8 cellular contexts compared by ENCODE assay signal in genomic region chr2:43225788-43226557, GRCh38. TPM values are rescaled to one million over a fixed set of nuclear protein-coding genes. Genes with fewer than 3 reads are reported as not detected.
DNase-seq lines count a peak whose midpoint lies in the region; ATAC-seq, FAIRE-seq and TF ChIP-seq lines count a peak whose summit lies in the region.

No MANE protein-coding gene starts in this region.

- peaks cover 33% of the 10 kb centered on the region for H3K4me1 Mint-ChIP-seq in T-helper 2 cell treated with Interferon-gamma antibody and Interleukin-4, amounts not matched to agents 5 μg/mL and 100 μg/mL, for 36 hours (ENCODE audit: low read depth)

- peaks cover 69% of the 10 kb centered on the region for H3K79me2 ChIP-seq in GM12878 (ENCODE audit: control insufficient read depth, insufficient read depth, low read length)

- peak overlapping the region; percentile 99 for H3K4me2 ChIP-seq in GM12878 (ENCODE audit: control insufficient read depth, insufficient read depth)
- H3K4me2 ChIP-seq in skeletal muscle satellite cell (ENCODE audit: low read length): peak overlapping the region; percentile 81

- H3K9me3 Mint-ChIP-seq in T-helper 2 cell treated with Interferon-gamma antibody and Interleukin-4, amounts not matched to agents 5 μg/mL and 100 μg/mL, for 36 hours: no peaks in the 10 kb centered on the region

- under 1% methylated on average over 56 of the region's 80 CpGs for WGBS in GM12878 (ENCODE audit: insufficient coverage, insufficient replicate concordance, low lambda C conversion rate, missing lambda C conversion rate)

- H3K4me3 ChIP-seq in GM12878 (peak overlapping the region; percentile 81), iPS-11a (ENCODE audit: low read depth, low read length) (peak overlapping the region; percentile 84), skeletal muscle satellite cell (ENCODE audit: low read length) (peak overlapping the region; percentile 97)

- no peaks in the 10 kb centered on the region for H4K20me1 ChIP-seq in GM12878 (ENCODE audit: control insufficient read depth, insufficient read depth)

- H3K36me3 ChIP-seq in GM12878 (ENCODE audit: control insufficient read depth in 2 of 2, insufficient read depth in 2 of 2, low read length in 1 of 2) (peaks cover 0 to 3% of the 10 kb centered on the region in 2 experiments; a peak in 3 of 4 replicates), skeletal muscle satellite cell (ENCODE audit: insufficient read depth, low read length) (peaks cover 45% of the 10 kb centered on the region)

- no peak for TF ChIP-seq EP300 in GM12878 (IDR thresholded peaks at IDR 0.05; ENCODE audit: borderline replicate concordance in 1 of 2, control insufficient read depth in 1 of 2, low read depth in 2 of 2, low read length in 2 of 2)

- intact Hi-C loops in GM12878 (cut with micrococcal nuclease; ENCODE audit: unreplicated experiment): loop anchor here (1.0 to 10.0 kb wide), 8 partner anchors 161 to 414 kb away; no protein-coding TSS in a partner anchor

- CTCF ChIA-PET in GM12878 (lab: Yijun Ruan, JAX): interaction anchor here (1.1 to 5.2 kb wide), 13 partner anchors 11 to 351 kb away, joined by 3 to 132 read pairs (median 5); no protein-coding TSS in a partner anchor

- H3K4me1 ChIP-seq in GM12878 (ENCODE audit: control insufficient read depth, insufficient read depth, low read length): peaks cover 27% of the 10 kb centered on the region
- H3K4me1 ChIP-seq in skeletal muscle satellite cell (ENCODE audit: control insufficient read depth, insufficient read depth, low read length): peaks cover 29% of the 10 kb centered on the region

- peak overlapping the region; percentile 89 for H3K4me3 Mint-ChIP-seq in T-helper 2 cell treated with Interferon-gamma antibody and Interleukin-4, amounts not matched to agents 5 μg/mL and 100 μg/mL, for 36 hours

- no peaks in the 10 kb centered on the region for H3K27me3 Mint-ChIP-seq in T-helper 2 cell treated with Interferon-gamma antibody and Interleukin-4, amounts not matched to agents 5 μg/mL and 100 μg/mL, for 36 hours (ENCODE audit: low read depth)

- H2AFZ ChIP-seq in GM12878 (ENCODE audit: control insufficient read depth, low read depth, low read length): peak overlapping the region; percentile 38; the same call in 1 of the 2 replicates

- RAD21 ChIA-PET in GM12878 (lab: Charles Lee; ENCODE audit: unreplicated experiment): interaction anchor here (0.7 to 6.8 kb wide), 24 partner anchors 8 to 340 kb away, joined by 3 to 151 read pairs (median 17); no protein-coding TSS in a partner anchor

- H3K9me3 ChIP-seq in GM12878 (replicated peaks; ENCODE audit: control insufficient read depth, insufficient read depth, low read length): no peaks in the 10 kb centered on the region
- no peaks in the 10 kb centered on the region for H3K9me3 ChIP-seq in skeletal muscle satellite cell (replicated peaks; ENCODE audit: low read length)

- BruUV-seq in GM12878 (replicated peaks; lab: Mats Ljungman, UMichigan): no TSS peak

- H3K36me3 Mint-ChIP-seq in T-helper 2 cell treated with Interferon-gamma antibody and Interleukin-4, amounts not matched to agents 5 μg/mL and 100 μg/mL, for 36 hours (ENCODE audit: low read depth): peaks cover 47% of the 10 kb centered on the region

- H3K27ac ChIP-seq in GM12878 (ENCODE audit: control insufficient read depth, insufficient read depth): peak overlapping the region; percentile 97

- no peak for TF ChIP-seq POLR2A in GM12878 (IDR thresholded peaks at IDR 0.05; ENCODE audit: low read depth, low read length)

- TF ChIP-seq RAD21 in GM12878 (IDR thresholded peaks at IDR 0.05; ENCODE audit: insufficient read depth, low read depth, low read length): no peak

- ATAC-seq in GM12878: peak; percentile 43

- peak; percentile 76 for DNase-seq in D341Med (ENCODE audit: low spot score)
- peak; percentile 93 for DNase-seq in GM20000 (ENCODE audit: low spot score)
- DNase-seq in HUDEP-2 (lab: John Stamatoyannopoulos, UW; ENCODE audit: unreplicated experiment in 76 of 76): peak in 43 of 76 experiments; percentile 32 to 81 (median 60)
- peak; percentile 87 for DNase-seq in T-helper 2 cell treated with Interferon-gamma antibody and Interleukin-4, amounts not matched to agents 5 μg/mL and 100 μg/mL, for 36 hours (ENCODE audit: low spot score)
- no peak for DNase-seq in GM12878 (ENCODE audit: low read depth, low spot score)
- DNase-seq in D721Med (ENCODE audit: insufficient read length, low spot score): no peak

- TF ChIP-seq CTCF in GM20000 (IDR thresholded peaks at IDR 0.05; ENCODE audit: extremely low read depth, missing control alignments) (no peak), GM12878 (IDR thresholded peaks at IDR 0.05 in 2 of 3, conservative IDR thresholded peaks at IDR 0.05 in 1 of 3; ENCODE audit: control insufficient read depth in 2 of 3, extremely low read depth in 1 of 3, insufficient read depth in 1 of 3, low read depth in 3 of 3, low read length in 3 of 3) (no peak), D721Med (IDR thresholded peaks at IDR 0.05; ENCODE audit: insufficient read depth, missing control alignments) (no peak)

- H3K27me3 ChIP-seq in GM12878 (replicated peaks in 1 of 2; ENCODE audit: control insufficient read depth in 2 of 2, insufficient read depth in 2 of 2, low read length in 1 of 2): no peaks in the 10 kb centered on the region
- H3K27me3 ChIP-seq in skeletal muscle satellite cell (ENCODE audit: control insufficient read depth, insufficient read depth, low read length): no peaks in the 10 kb centered on the region

- POLR2A ChIA-PET in GM12878 (lab: Charles Lee): interaction anchor here (0.5 to 2.9 kb wide), 22 partner anchors 10 to 429 kb away, joined by 3 to 17 read pairs (median 4); no protein-coding TSS in a partner anchor

- SMC1A ChIA-PET in GM12878 (lab: Charles Lee; ENCODE audit: uncharacterized antibody, unreplicated experiment): interaction anchor here (0.8 to 11.4 kb wide), 12 partner anchors 8 to 278 kb away, joined by 3 to 170 read pairs (median 34); no protein-coding TSS in a partner anchor

- H3K9ac ChIP-seq in GM12878 (ENCODE audit: control insufficient read depth, insufficient read depth, low read length): peak overlapping the region; percentile 82
- H3K9ac ChIP-seq in skeletal muscle satellite cell (ENCODE audit: low read depth, low read length): peak overlapping the region; percentile 99

- in situ Hi-C loops in GM12878 (cut with MboI): no loop called here

- FAIRE-seq in GM12878 (lab: Jason Lieb, UNC) (no peak), D721Med (lab: Jason Lieb, UNC) (no peak)

- H3K27ac Mint-ChIP-seq in T-helper 2 cell treated with Interferon-gamma antibody and Interleukin-4, amounts not matched to agents 5 μg/mL and 100 μg/mL, for 36 hours: peak overlapping the region; percentile 90

TF ChIP-seq in GM12878, 131 proteins besides CTCF, POLR2A, EP300 and RAD21 (continues in another document):
- TF ChIP-seq FOS (IDR thresholded peaks at IDR 0.05; ENCODE audit: borderline replicate concordance, extremely low read depth, insufficient read length) (no peak), FOXM1 (IDR thresholded peaks at IDR 0.05; ENCODE audit: low read depth, low read length) (no peak), NR2C1 (IDR thresholded peaks at IDR 0.05) (no peak), SIN3A (IDR thresholded peaks at IDR 0.05; ENCODE audit: low read depth, low read length) (no peak; the same call in 1 of the 2 replicates), DPF2 (IDR thresholded peaks at IDR 0.05) (peak; percentile 73; the same call in 1 of the 2 replicates), CBFB (IDR thresholded peaks at IDR 0.05; ENCODE audit: low read depth) (no peak), RAD51 (IDR thresholded peaks at IDR 0.05) (peak; percentile 86), SPI1 (IDR thresholded peaks at IDR 0.05; ENCODE audit: borderline replicate concordance, insufficient read depth, low read depth, low read length) (no peak), EED (IDR thresholded peaks at IDR 0.05; ENCODE audit: low read depth) (no peak), BHLHE40 (IDR thresholded peaks at IDR 0.05; ENCODE audit: borderline replicate concordance in 1 of 2, low read depth in 2 of 2, low read length in 1 of 2) (peak; percentile 91 to 97), CHD2 (IDR thresholded peaks at IDR 0.05; ENCODE audit: borderline replicate concordance, low read depth, low read length) (peak; percentile 29; the same call in 1 of the 2 replicates), MLLT1 (IDR thresholded peaks at IDR 0.05) (peak; percentile 91), MEF2A (IDR thresholded peaks at IDR 0.05; ENCODE audit: insufficient read depth, low read depth, low read length) (0 out of 2 replicates have a peak, but pooled peaks have one; percentile 28)

RNA-seq across cellular contexts. Expression of gene ZFP36L2, which starts 0.4 kb away (rescaled TPM):
- total RNA-seq in GM12878 (2013; cell fraction: nucleolus; rRNA removed): 8.2 and 9.1 TPM in 2 replicates
- 3.9 and 4.9 TPM in 2 replicates for total RNA-seq in GM12878 (2014; rRNA removed)
- 4.0 and 4.3 TPM in 2 replicates for total RNA-seq in GM12878 (2014; rRNA removed; fragmentation: Illumina TruSeq; extraction: Trizol)
- total RNA-seq in GM12878 (2021): 58.0 and 64.9 TPM in 2 replicates
- 14.3 TPM for polyA plus RNA-seq in GM12878 (2011; ENCODE audit: low read depth)
- polyA plus RNA-seq in GM12878 (2011; rRNA removed): 12.8 and 16.0 TPM in 2 replicates
- 7.2 TPM in 2 replicates for polyA plus RNA-seq in GM12878 (2011; cell fraction: cytosol; rRNA removed)
- 16.1 and 27.5 TPM in 2 replicates for polyA plus RNA-seq in GM12878 (2011; cell fraction: nucleus; rRNA removed)
- 30.3 and 31.6 TPM in 2 replicates for polyA plus RNA-seq in GM12878 (2012)
- polyA plus RNA-seq in GM12878 (2014; fragmentation: Illumina TruSeq; extraction: Trizol): 17.4 and 22.0 TPM in 2 replicates
- 10 to 100 TPM; 25.5 to 43.3 TPM for polyA plus RNA-seq in GM12878 (2014; fragmentation: Nextera tagmentation; extraction: Ambion mirVana)
- 21.7 and 28.8 TPM in 2 replicates for polyA plus RNA-seq in GM12878 (2014; rRNA removed)
- polyA plus RNA-seq in GM12878 (2016; fragmentation: Nextera tagmentation; extraction: Ambion mirVana): 10 to 100 TPM in 1 of 2 experiments, 1 to 10 TPM in 1; 8.8 to 54.6 TPM
- polyA minus RNA-seq in GM12878 (2011; rRNA and poly(A)+ RNA removed): 4.1 and 5.2 TPM in 2 replicates
- polyA minus RNA-seq in GM12878 (2011; cell fraction: cytosol; rRNA and poly(A)+ RNA removed): 21.9 and 27.0 TPM in 2 replicates
- polyA minus RNA-seq in GM12878 (2011; cell fraction: nucleus; rRNA and poly(A)+ RNA removed): 9.4 and 21.8 TPM in 2 replicates
- total RNA-seq in skeletal muscle satellite cell (2012; rRNA removed): 8.3 and 10.9 TPM in 2 replicates

Comparison
In these comparisons a context has a peak if more than half of its experiments do, and no peak if none do; other contexts are left out.
1. DNase-seq: peak in D341Med (single experiment), GM20000 (single experiment), HUDEP-2 (43 of 76) and T-helper 2 cell treated with Interferon-gamma antibody and Interleukin-4, amounts not matched to agents 5 μg/mL and 100 μg/mL, for 36 hours (single experiment); none in GM12878 (single experiment) and D721Med (single experiment).
2. Peak in every context shown above with its lines, with median percentiles within 50 percentile points of each other: H3K4me3 ChIP-seq.